16 cellular contexts compared by ENCODE assay signal in genomic region chr1:174786760-174787159, GRCh38.
DNase-seq lines count a peak whose midpoint lies in the region; ATAC-seq lines count a peak whose summit lies in the region.
"Had no signal": no experiment of that assay in that cellular context is flagged by ENCODE, and none has a peak within 500 bp of the region (broad histone marks: within the 10 kb centered on the region; RNA-seq: fewer than 3 reads in every experiment).

No MANE protein-coding gene starts in this region.

- no peak overlapping the region for H3K4me3 Mint-ChIP-seq in naive thymus-derived CD4-positive, alpha-beta T cell
- H3K4me3 Mint-ChIP-seq: T-cell had no signal

- peak overlapping the region in 1 of 9 donors; percentile 19 for H3K27ac Mint-ChIP-seq in naive thymus-derived CD4-positive, alpha-beta T cell
- H3K27ac Mint-ChIP-seq: T-cell had no signal

- H3K4me3 ChIP-seq in naive thymus-derived CD4-positive, alpha-beta T cell (ENCODE audit: low read length) = no peak overlapping the region
- H3K4me3 ChIP-seq: lung, ovary, thoracic aorta had no signal

- H3K27me3 ChIP-seq in naive thymus-derived CD4-positive, alpha-beta T cell (ENCODE audit: control insufficient read depth in 2 of 2, insufficient read depth in 2 of 2, low read length in 2 of 2) = no peaks in the 10 kb centered on the region
- H3K27me3 ChIP-seq: ovary had no signal

- H3K27me3 Mint-ChIP-seq in naive thymus-derived CD4-positive, alpha-beta T cell = peaks cover 0 to 2% (median 0%) of the 10 kb centered on the region in 5 donors
- H3K27me3 Mint-ChIP-seq: T-cell had no signal

- H3K36me3 ChIP-seq in naive thymus-derived CD4-positive, alpha-beta T cell (ENCODE audit: control insufficient read depth in 2 of 3, insufficient read depth in 3 of 3, low read length in 3 of 3) = no peaks in the 10 kb centered on the region
- H3K36me3 ChIP-seq: ovary, thoracic aorta had no signal

- no peak overlapping the region for H3K27ac ChIP-seq in naive thymus-derived CD4-positive, alpha-beta T cell (ENCODE audit: low read depth, low read length)
- H3K27ac ChIP-seq: ovary, thoracic aorta had no signal

- peaks cover 0 to 16% (median 3%) of the 10 kb centered on the region in 5 donors for H3K36me3 Mint-ChIP-seq in naive thymus-derived CD4-positive, alpha-beta T cell

- POLR2A ChIA-PET in naive thymus-derived CD4-positive, alpha-beta T cell (lab: Charles Lee) = no interaction called here

- H3K4me1 Mint-ChIP-seq in naive thymus-derived CD4-positive, alpha-beta T cell = peaks cover 0 to 16% (median 6%) of the 10 kb centered on the region in 7 donors

- ATAC-seq in GM18868 (IDR thresholded peaks at IDR 0.05; ENCODE audit: unreplicated experiment) (peak; percentile 71), GM21447 (IDR thresholded peaks at IDR 0.05; ENCODE audit: unreplicated experiment) (peak; percentile 75), HG03097 (IDR thresholded peaks at IDR 0.05; ENCODE audit: low FRiP score, unreplicated experiment) (peak; percentile 64)
- ATAC-seq in naive thymus-derived CD4-positive, alpha-beta T cell = peak; percentile 20
- ATAC-seq: T-cell had no signal

- no peaks in the 10 kb centered on the region for H3K9me3 Mint-ChIP-seq in naive thymus-derived CD4-positive, alpha-beta T cell
- H3K9me3 Mint-ChIP-seq: T-cell had no signal

- no peaks in the 10 kb centered on the region for H3K9me3 ChIP-seq in naive thymus-derived CD4-positive, alpha-beta T cell (ENCODE audit: control insufficient read depth in 2 of 3, low read length in 3 of 3)
- H3K9me3 ChIP-seq: ovary, thoracic aorta had no signal

- H3K4me1 ChIP-seq in naive thymus-derived CD4-positive, alpha-beta T cell (ENCODE audit: control insufficient read depth in 2 of 2, insufficient read depth in 2 of 2, low read length in 2 of 2) = peaks cover 0 to 2% of the 10 kb centered on the region in 2 donors

- intact Hi-C loops in naive thymus-derived CD4-positive, alpha-beta T cell (cut with micrococcal nuclease) = no loop called here

- CTCF ChIA-PET in naive thymus-derived CD4-positive, alpha-beta T cell (lab: Charles Lee) = no interaction called here

- no peak for DNase-seq in naive thymus-derived CD4-positive, alpha-beta T cell
- DNase-seq in NCI-H2171 treated with DMSO at 0.1 percent for 48 hours (lab: John Stamatoyannopoulos, UW) (no peak), retina (no peak), epidermal melanocyte (ENCODE audit: insufficient read length, low spot score) (no peak)
- DNase-seq: activated CD4-positive, alpha-beta T cell treated with anti-CD3 and anti-CD28 coated beads, Interleukin-2, amount 50 U/mL, for 48 hours; amniotic stem cell; effector memory CD4-positive, alpha-beta T cell; NCI-H1417 treated with DMSO at 0.1 percent for 48 hours; ovary; stimulated activated CD4-positive, alpha-beta T cell treated with anti-CD3 and anti-CD28 coated beads, Interleukin-4, amount 100 ng/mL, for 1 hour; T-cell had no signal

Comparison
In these comparisons a context has a peak if more than half of its experiments do, and no peak if none do; other contexts are left out.
1. ATAC-seq: peak in every context shown above with its lines; median percentile 75 in GM21447; 71 in GM18868; 64 in HG03097; 20 in naive thymus-derived CD4-positive, alpha-beta T cell.